Comparison of ENCODE assay signal across 27 cellular contexts in genomic region chr2:182345384-182345783, GRCh38.
"Had no signal": no experiment of that assay in that cellular context is flagged by ENCODE, and none has a peak within 500 bp of the region (broad histone marks: within the 10 kb centered on the region; RNA-seq: fewer than 3 reads in every experiment).

No MANE protein-coding gene starts in this region.

- H3K4me3 ChIP-seq: left lung, lower lobe of right lung, ovary, right atrium auricular region, right lobe of liver, smooth muscle cell, suprapubic skin, thoracic aorta, tibial artery, upper lobe of right lung had no signal

- H3K9me3 Mint-ChIP-seq: nephron; stimulated activated naive CD8-positive, alpha-beta T cell treated with anti-CD3 and anti-CD28 coated beads, Interleukin-15, Interleukin-2, amounts not matched to agents 100 ng/mL and 50 ng/mL, for 24 hours had no signal

- H3K36me3 Mint-ChIP-seq: naive thymus-derived CD8-positive, alpha-beta T cell; stimulated activated effector memory CD8-positive, alpha-beta T cell treated with anti-CD3 and anti-CD28 coated beads, Interleukin-12 subunit alpha, Interleukin-12 subunit beta, amount 100 ng/mL, for 72 hours had no signal

- H3K9me3 ChIP-seq: left lung, lower lobe of right lung, neutrophil, ovary, right atrium auricular region, right lobe of liver, suprapubic skin, thoracic aorta, tibial artery, upper lobe of right lung had no signal

- DNase-seq: head of caudate nucleus; hippocampal formation; left colon; left lung; lower lobe of right lung; mammary epithelial cell; mesenchymal stem cell; naive thymus-derived CD8-positive, alpha-beta T cell; occipital lobe; ovary; right lobe of liver; stimulated activated CD4-positive, alpha-beta T cell treated with anti-CD3 and anti-CD28 coated beads, Interleukin-4, amount 100 ng/mL, for 24 hours; stimulated activated naive CD4-positive, alpha-beta T cell; tibial artery; trophoblast cell; upper lobe of right lung had no signal

- H3K4me3 Mint-ChIP-seq: naive thymus-derived CD8-positive, alpha-beta T cell; nephron; stimulated activated effector memory CD8-positive, alpha-beta T cell treated with anti-CD3 and anti-CD28 coated beads, Interleukin-12 subunit alpha, Interleukin-12 subunit beta, amount 100 ng/mL, for 72 hours; stimulated activated naive CD8-positive, alpha-beta T cell treated with anti-CD3 and anti-CD28 coated beads, Interleukin-15, Interleukin-2, amounts not matched to agents 100 ng/mL and 50 ng/mL, for 24 hours had no signal

- H3K36me3 ChIP-seq: left lung, lower lobe of right lung, neutrophil, ovary, right atrium auricular region, right lobe of liver, suprapubic skin, thoracic aorta, tibial artery, upper lobe of right lung had no signal

- H3K27ac ChIP-seq: left lung, lower lobe of right lung, neutrophil, ovary, right atrium auricular region, right lobe of liver, suprapubic skin, thoracic aorta, tibial artery, upper lobe of right lung had no signal

- H3K4me2 ChIP-seq: smooth muscle cell had no signal

- H3K27me3 ChIP-seq: left lung, neutrophil, ovary, right atrium auricular region, right lobe of liver, suprapubic skin, tibial artery, upper lobe of right lung had no signal

- H3K27ac Mint-ChIP-seq: naive thymus-derived CD8-positive, alpha-beta T cell; nephron; stimulated activated effector memory CD8-positive, alpha-beta T cell treated with anti-CD3 and anti-CD28 coated beads, Interleukin-12 subunit alpha, Interleukin-12 subunit beta, amount 100 ng/mL, for 72 hours; stimulated activated naive CD8-positive, alpha-beta T cell treated with anti-CD3 and anti-CD28 coated beads, Interleukin-15, Interleukin-2, amounts not matched to agents 100 ng/mL and 50 ng/mL, for 24 hours had no signal

- H3K4me1 ChIP-seq: left lung, lower lobe of right lung, right atrium auricular region, right lobe of liver, suprapubic skin, upper lobe of right lung had no signal

- FAIRE-seq: keratinocyte, urothelium cell line had no signal

- H3K27me3 Mint-ChIP-seq: progenitor cell of endocrine pancreas; stimulated activated naive CD8-positive, alpha-beta T cell treated with anti-CD3 and anti-CD28 coated beads, Interleukin-15, Interleukin-2, amounts not matched to agents 100 ng/mL and 50 ng/mL, for 24 hours had no signal

- H3K4me1 Mint-ChIP-seq: naive thymus-derived CD8-positive, alpha-beta T cell; nephron; stimulated activated effector memory CD8-positive, alpha-beta T cell treated with anti-CD3 and anti-CD28 coated beads, Interleukin-12 subunit alpha, Interleukin-12 subunit beta, amount 100 ng/mL, for 72 hours had no signal
